9 cellular contexts compared by ENCODE assay signal in genomic region chr2:39620067-39620466, GRCh38. TPM values are rescaled to one million over a fixed set of nuclear protein-coding genes. Genes with fewer than 3 reads are reported as not detected.
DNase-seq lines count a peak whose midpoint lies in the region; TF ChIP-seq lines count a peak whose summit lies in the region.
"Had no signal": no experiment of that assay in that cellular context is flagged by ENCODE, and none has a peak within 500 bp of the region (broad histone marks: within the 10 kb centered on the region; RNA-seq: fewer than 3 reads in every experiment).

No MANE protein-coding gene starts in this region.

- H3K4me2 ChIP-seq in osteoblast (ENCODE audit: insufficient read depth, low read length), result peak overlapping the region; percentile 35

- H4K20me1 ChIP-seq in osteoblast (ENCODE audit: insufficient read depth, low read length), result no peaks in the 10 kb centered on the region

- no peaks in the 10 kb centered on the region for H3K9me3 Mint-ChIP-seq in dendritic cell treated with granulocyte-macrophage colony-stimulating factor and Interleukin-4, amounts not matched to agents 40 ng/mL and 50 ng/mL, for 4 days
- H3K9me3 Mint-ChIP-seq in activated naive CD4-positive, alpha-beta T cell treated with anti-CD3 and anti-CD28 coated beads, Interleukin-2, amount 10 ng/mL, durations not matched to agents 7 days and 5 days, result no peaks in the 10 kb centered on the region
- H3K9me3 Mint-ChIP-seq: nephron had no signal

- H3K36me3 ChIP-seq in osteoblast (ENCODE audit: insufficient read depth, low read length), result no peaks in the 10 kb centered on the region
- H3K36me3 ChIP-seq in effector memory CD4-positive, alpha-beta T cell (ENCODE audit: control insufficient read depth, insufficient read depth, low read length), result no peaks in the 10 kb centered on the region

- H3K27me3 Mint-ChIP-seq in dendritic cell treated with granulocyte-macrophage colony-stimulating factor and Interleukin-4, amounts not matched to agents 40 ng/mL and 50 ng/mL, for 4 days, result no peaks in the 10 kb centered on the region
- H3K27me3 Mint-ChIP-seq in activated naive CD4-positive, alpha-beta T cell treated with anti-CD3 and anti-CD28 coated beads, Interleukin-2, amount 10 ng/mL, durations not matched to agents 7 days and 5 days, result peaks cover 20% of the 10 kb centered on the region

- H3K4me1 ChIP-seq in osteoblast (ENCODE audit: insufficient read depth, low read length), result peaks cover 5% of the 10 kb centered on the region
- H3K4me1 ChIP-seq in effector memory CD4-positive, alpha-beta T cell (ENCODE audit: control insufficient read depth, insufficient read depth, low read length, poor library complexity, severe bottlenecking), result no peaks in the 10 kb centered on the region

- POLR2A ChIA-PET in GM10248 (lab: Yijun Ruan, JAX), result no interaction called here

- H3K4me1 Mint-ChIP-seq in dendritic cell treated with granulocyte-macrophage colony-stimulating factor and Interleukin-4, amounts not matched to agents 40 ng/mL and 50 ng/mL, for 4 days (ENCODE audit: low read depth), result peaks cover 22% of the 10 kb centered on the region
- H3K4me1 Mint-ChIP-seq in activated naive CD4-positive, alpha-beta T cell treated with anti-CD3 and anti-CD28 coated beads, Interleukin-2, amount 10 ng/mL, durations not matched to agents 7 days and 5 days, result no peaks in the 10 kb centered on the region

- no peaks in the 10 kb centered on the region for H3K9me3 ChIP-seq in osteoblast (ENCODE audit: low read depth, low read length)
- H3K9me3 ChIP-seq in effector memory CD4-positive, alpha-beta T cell (ENCODE audit: control insufficient read depth, low read length), result no peaks in the 10 kb centered on the region

- no peaks in the 10 kb centered on the region for H3K79me2 ChIP-seq in osteoblast (ENCODE audit: insufficient read depth, low read length)

- TF ChIP-seq CTCF in osteoblast (IDR thresholded peaks at IDR 0.05; ENCODE audit: extremely low read depth, low read depth, low read length), result no peak
- no peak for TF ChIP-seq CTCF in GM10248 (IDR thresholded peaks at IDR 0.05; ENCODE audit: control extremely low read depth, extremely low read depth, low read depth, missing control alignments)

- H3K27me3 ChIP-seq in osteoblast (ENCODE audit: insufficient read depth, low read length), result peaks cover 14% of the 10 kb centered on the region
- H3K27me3 ChIP-seq in effector memory CD4-positive, alpha-beta T cell (replicated peaks; ENCODE audit: control insufficient read depth, insufficient read depth, low read length, poor library complexity, severe bottlenecking), result no peaks in the 10 kb centered on the region

- CTCF ChIA-PET in activated naive CD4-positive, alpha-beta T cell treated with anti-CD3 and anti-CD28 coated beads, Interleukin-2, amount 10 ng/mL, durations not matched to agents 7 days and 5 days (lab: Charles Lee), result no interaction called here
- CTCF ChIA-PET in GM10248 (lab: Yijun Ruan, JAX), result interaction anchor here (1.4 kb wide), 1 partner anchor 10 kb away, joined by 3 read pairs; no protein-coding TSS in a partner anchor

- H3K36me3 Mint-ChIP-seq in dendritic cell treated with granulocyte-macrophage colony-stimulating factor and Interleukin-4, amounts not matched to agents 40 ng/mL and 50 ng/mL, for 4 days (ENCODE audit: low read depth), result no peaks in the 10 kb centered on the region
- no peaks in the 10 kb centered on the region for H3K36me3 Mint-ChIP-seq in activated naive CD4-positive, alpha-beta T cell treated with anti-CD3 and anti-CD28 coated beads, Interleukin-2, amount 10 ng/mL, durations not matched to agents 7 days and 5 days

- intact Hi-C loops in dendritic cell treated with granulocyte-macrophage colony-stimulating factor and Interleukin-4, amounts not matched to agents 40 ng/mL and 50 ng/mL, for 4 days (cut with micrococcal nuclease), result no loop called here

- no peak overlapping the region for H3K4me3 ChIP-seq in osteoblast (ENCODE audit: insufficient read depth, low read length)
- H3K4me3 ChIP-seq in effector memory CD4-positive, alpha-beta T cell (ENCODE audit: insufficient read depth, low read depth, low read length, poor library complexity, severe bottlenecking), result no peak overlapping the region

- DNase-seq in GDM1 (lab: John Stamatoyannopoulos, UW) (peak; percentile 86), NCI-H460 (ENCODE audit: extremely low read depth, low read depth) (peak; percentile 4), osteoblast (ENCODE audit: insufficient read length, low spot score, missing footprints) (peak; percentile 93), GM10248 (ENCODE audit: extremely low spot score) (no peak)
- no peak for DNase-seq in effector memory CD4-positive, alpha-beta T cell
- DNase-seq in activated effector memory CD4-positive, alpha-beta T cell treated with Interleukin-2 at 50 U/mL for 16 hours, result no peak
- DNase-seq in activated naive CD4-positive, alpha-beta T cell treated with anti-CD3 and anti-CD28 coated beads, Interleukin-2, amount 10 ng/mL, durations not matched to agents 7 days and 5 days, result no peak

- peak overlapping the region; percentile 30 for H3K4me3 Mint-ChIP-seq in dendritic cell treated with granulocyte-macrophage colony-stimulating factor and Interleukin-4, amounts not matched to agents 40 ng/mL and 50 ng/mL, for 4 days
- H3K4me3 Mint-ChIP-seq in activated naive CD4-positive, alpha-beta T cell treated with anti-CD3 and anti-CD28 coated beads, Interleukin-2, amount 10 ng/mL, durations not matched to agents 7 days and 5 days, result no peak overlapping the region

- no peak overlapping the region for H3K27ac ChIP-seq in osteoblast (ENCODE audit: low read depth, low read length)
- H3K27ac ChIP-seq in effector memory CD4-positive, alpha-beta T cell (ENCODE audit: insufficient read depth, low read length, poor library complexity, severe bottlenecking), result no peak overlapping the region

- H3K27ac Mint-ChIP-seq in dendritic cell treated with granulocyte-macrophage colony-stimulating factor and Interleukin-4, amounts not matched to agents 40 ng/mL and 50 ng/mL, for 4 days, result no peak overlapping the region
- no peak overlapping the region for H3K27ac Mint-ChIP-seq in activated naive CD4-positive, alpha-beta T cell treated with anti-CD3 and anti-CD28 coated beads, Interleukin-2, amount 10 ng/mL, durations not matched to agents 7 days and 5 days

- no peak overlapping the region for H2AFZ ChIP-seq in osteoblast (ENCODE audit: low read length)

RNA-seq across cellular contexts. Expression of gene TMEM178A, which starts 45.6 kb away (rescaled TPM):
- 0.46 TPM in 1 of 2 replicates, not detected in the other for total RNA-seq in NCI-H460 (2014; rRNA removed; shearing (Covaris generic))
- 0.10 and 0.35 TPM in 2 replicates for polyA plus RNA-seq in NCI-H460 (2014; cell fraction: nucleus; rRNA removed)
- total RNA-seq in osteoblast, result 0.29 and 0.72 TPM in 2 replicates

Comparison
In these comparisons a context has a peak if more than half of its experiments do, and no peak if none do; other contexts are left out.
1. DNase-seq: peak in GDM1 (single experiment), NCI-H460 (single experiment) and osteoblast (single experiment); none in effector memory CD4-positive, alpha-beta T cell (0 of 3), activated effector memory CD4-positive, alpha-beta T cell treated with Interleukin-2 at 50 U/mL for 16 hours (single experiment), activated naive CD4-positive, alpha-beta T cell treated with anti-CD3 and anti-CD28 coated beads, Interleukin-2, amount 10 ng/mL, durations not matched to agents 7 days and 5 days (single experiment) and GM10248 (single experiment).